Comparison of ENCODE assay signal across 24 cellular contexts in genomic region chr7:71443197-71443542, GRCh38.
"Had no signal": no experiment of that assay in that cellular context is flagged by ENCODE, and none has a peak within 500 bp of the region (broad histone marks: within the 10 kb centered on the region; RNA-seq: fewer than 3 reads in every experiment).

No MANE protein-coding gene starts in this region.

- H3K4me3 Mint-ChIP-seq: activated CD4-positive, alpha-beta T cell treated with anti-CD3 and anti-CD28 coated beads for 36 hours; activated naive CD8-positive, alpha-beta T cell treated with anti-CD3 and anti-CD28 coated beads for 36 hours; effector memory CD8-positive, alpha-beta T cell; naive B cell; T-helper 2 cell treated with Interferon-gamma antibody and Interleukin-4, amounts not matched to agents 5 μg/mL and 100 μg/mL, for 36 hours had no signal

- H3K9ac ChIP-seq: parathyroid adenoma had no signal

- H3K4me1 Mint-ChIP-seq: activated CD4-positive, alpha-beta T cell treated with anti-CD3 and anti-CD28 coated beads for 36 hours; activated naive CD8-positive, alpha-beta T cell treated with anti-CD3 and anti-CD28 coated beads for 36 hours had no signal

- H3K4me3 ChIP-seq: adrenal gland, body of pancreas, gastrocnemius medialis, left ventricle myocardium inferior, psoas muscle, spleen, suprapubic skin, tibial nerve had no signal

- ATAC-seq: activated CD4-positive, alpha-beta T cell treated with anti-CD3 and anti-CD28 coated beads for 36 hours; body of pancreas; effector memory CD8-positive, alpha-beta T cell; gastrocnemius medialis; psoas muscle had no signal

- H3K27ac ChIP-seq: adrenal gland, body of pancreas, gastrocnemius medialis, left ventricle myocardium inferior, parathyroid adenoma, psoas muscle, spleen, suprapubic skin had no signal

- H3K79me2 ChIP-seq: parathyroid adenoma had no signal

- H3K9me3 ChIP-seq: adrenal gland, body of pancreas, gastrocnemius medialis, left ventricle myocardium inferior, psoas muscle, suprapubic skin, tibial nerve had no signal

- H3K27me3 ChIP-seq: adrenal gland, body of pancreas, gastrocnemius medialis, spleen, suprapubic skin, tibial nerve had no signal

- H3K36me3 ChIP-seq: adrenal gland, gastrocnemius medialis, left ventricle myocardium inferior, spleen, suprapubic skin, tibial nerve had no signal

- H3K27me3 Mint-ChIP-seq: activated CD4-positive, alpha-beta T cell treated with anti-CD3 and anti-CD28 coated beads for 36 hours; activated naive CD8-positive, alpha-beta T cell treated with anti-CD3 and anti-CD28 coated beads for 36 hours; effector memory CD8-positive, alpha-beta T cell; naive B cell had no signal

- H3K27ac Mint-ChIP-seq: activated CD4-positive, alpha-beta T cell treated with anti-CD3 and anti-CD28 coated beads for 36 hours; activated naive CD8-positive, alpha-beta T cell treated with anti-CD3 and anti-CD28 coated beads for 36 hours; effector memory CD8-positive, alpha-beta T cell; T-helper 2 cell treated with Interferon-gamma antibody and Interleukin-4, amounts not matched to agents 5 μg/mL and 100 μg/mL, for 36 hours had no signal

- H3K36me3 Mint-ChIP-seq: activated naive CD8-positive, alpha-beta T cell treated with anti-CD3 and anti-CD28 coated beads for 36 hours; naive B cell had no signal

- H2AFZ ChIP-seq: parathyroid adenoma had no signal

- DNase-seq: activated CD4-positive, alpha-beta T cell treated with anti-CD3 and anti-CD28 coated beads for 36 hours; activated CD4-positive, alpha-beta T cell treated with anti-CD3 and anti-CD28 coated beads, Interleukin-2, amount 50 U/mL, for 4 hours; activated CD4-positive, CD25-positive, alpha-beta regulatory T cell; activated effector memory CD4-positive, alpha-beta T cell treated with Interleukin-2 at 50 U/mL for 16 hours; activated naive CD4-positive, alpha-beta T cell treated with Interleukin-2 at 50 U/mL for 16 hours; activated T-cell treated with anti-CD3 and anti-CD28 coated beads for 4 hours; adrenal gland; aorta; body of pancreas; cortex of kidney; effector memory CD8-positive, alpha-beta T cell; erythroblast; gastrocnemius medialis; glutamatergic neuron; left ventricle myocardium inferior; naive B cell; psoas muscle; spleen; stimulated activated naive CD4-positive, alpha-beta T cell had no signal

- H3K4me1 ChIP-seq: adrenal gland, body of pancreas, gastrocnemius medialis, parathyroid adenoma, psoas muscle, spleen, suprapubic skin, tibial nerve had no signal
